In the genomic region with DNA sequence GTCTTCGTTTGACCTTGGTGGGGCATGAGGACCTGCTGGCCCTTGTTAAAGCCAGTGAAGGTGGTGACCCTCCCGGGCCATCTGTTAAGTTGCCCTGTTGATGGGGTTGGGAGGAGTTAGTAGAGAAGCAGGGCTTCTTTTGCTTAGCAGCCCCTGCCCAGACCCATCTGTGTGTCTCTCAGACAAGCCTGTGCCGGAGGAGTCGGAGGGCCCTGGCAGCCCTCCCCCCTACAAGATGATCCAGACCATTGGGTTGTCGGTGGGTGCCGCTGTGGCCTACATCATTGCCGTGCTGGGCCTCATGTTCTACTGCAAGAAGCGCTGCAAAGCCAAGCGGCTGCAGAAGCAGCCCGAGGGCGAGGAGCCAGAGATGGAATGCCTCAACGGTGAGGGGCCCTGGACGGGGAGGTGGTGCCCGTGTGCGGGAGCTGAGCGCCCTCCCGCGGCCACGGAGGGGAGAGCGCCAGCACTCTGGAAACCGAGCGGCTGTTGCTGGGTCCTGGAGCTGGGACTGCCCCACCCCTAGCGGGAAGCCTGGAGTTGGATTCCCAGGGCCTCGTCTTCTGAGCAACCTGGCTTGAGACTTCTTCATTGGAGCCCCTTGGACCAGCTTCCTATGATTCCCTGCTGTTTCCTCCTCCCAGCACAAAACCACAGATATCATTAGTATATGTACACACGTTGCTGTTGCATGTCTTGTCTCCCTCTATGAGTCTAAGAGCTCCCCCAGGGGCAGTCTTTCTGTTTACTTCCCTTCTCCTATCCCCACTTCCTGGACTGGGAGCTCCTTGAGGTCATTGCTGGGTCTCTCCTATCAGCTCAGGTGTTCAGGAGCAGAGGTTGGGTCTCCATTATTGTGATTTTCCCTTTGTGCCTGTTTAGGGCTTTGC, we compare ENCODE assay signal across 8 cellular contexts. TPM values are rescaled to one million over a fixed set of nuclear protein-coding genes. Genes with fewer than 3 reads are reported as not detected.
DNase-seq lines count a peak whose midpoint lies in the region; ATAC-seq and TF ChIP-seq lines count a peak whose summit lies in the region.

No MANE protein-coding gene starts in this region.

- H3K9me3 ChIP-seq in Loucy (ENCODE audit: insufficient read depth, low read depth, low read length), result no peaks in the 10 kb centered on the region
- no peaks in the 10 kb centered on the region for H3K9me3 ChIP-seq in SJCRH30 (replicated peaks)

- H3K9me2 ChIP-seq in Loucy (replicated peaks; ENCODE audit: low read depth, low read length), result no peaks in the 10 kb centered on the region

- no peaks in the 10 kb centered on the region for H3K79me2 ChIP-seq in Loucy (ENCODE audit: insufficient read depth, low read length)

- peaks cover 6% of the 10 kb centered on the region; the same call in 1 of the 2 replicates for H3K36me3 ChIP-seq in Loucy (ENCODE audit: insufficient read depth, low read length)
- 0 out of 2 replicates have a peak, but pooled peaks cover 3% of the 10 kb centered on the region for H3K36me3 ChIP-seq in SJCRH30

- DNase-seq in AG09319 (ENCODE audit: extremely low read depth, low read depth) (peak; percentile 77), SJCRH30 (peak; percentile 91 to 92), germinal center (ENCODE audit: low spot score) (peak; percentile 91), omental fat pad (ENCODE audit: low spot score) (peak; percentile 42), superior temporal gyrus (ENCODE audit: extremely low spot score) (peak; percentile 83)
- peak; percentile 77 for DNase-seq in activated naive CD4-positive, alpha-beta T cell treated with Interleukin-2 at 50 U/mL for 16 hours

- ATAC-seq in GM19397 (IDR thresholded peaks at IDR 0.05; ENCODE audit: unreplicated experiment) (peak; percentile 69), omental fat pad (ENCODE audit: low FRiP score) (peak; percentile 93)

- no peak overlapping the region; the same call in 1 of the 2 replicates for H2AFZ ChIP-seq in Loucy (ENCODE audit: low read length)

- H3K9ac ChIP-seq in Loucy (ENCODE audit: low read depth, low read length, poor library complexity, severe bottlenecking), result peak overlapping the region; percentile 69

- H3K4me1 ChIP-seq in Loucy (ENCODE audit: insufficient read depth, low read length, poor library complexity, severe bottlenecking) (peaks cover 20% of the 10 kb centered on the region), SJCRH30 (peaks cover 11% of the 10 kb centered on the region)

- H3K27ac ChIP-seq in SJCRH30, result no peak overlapping the region

- H3K4me3 ChIP-seq in Loucy (ENCODE audit: low read length, poor library complexity, severe bottlenecking), result peak overlapping the region; percentile 37
- H3K4me3 ChIP-seq in SJCRH30, result no peak overlapping the region

- no peaks in the 10 kb centered on the region for H4K20me1 ChIP-seq in Loucy (ENCODE audit: insufficient read depth, low read length, poor library complexity, severe bottlenecking)

- H3F3A ChIP-seq in Loucy (ENCODE audit: low read depth), result no peaks in the 10 kb centered on the region

- TF ChIP-seq CTCF in AG09319 (IDR thresholded peaks at IDR 0.05; ENCODE audit: low read depth, low read length), result peak; percentile 99
- peak; percentile 87 for TF ChIP-seq CTCF in Loucy (conservative IDR thresholded peaks at IDR 0.05; ENCODE audit: low read length)
- TF ChIP-seq CTCF in omental fat pad (IDR thresholded peaks at IDR 0.05), result peak in 1 of 3 donors; percentile 83

- peak overlapping the region; percentile 67 for H3K4me2 ChIP-seq in Loucy (ENCODE audit: low read depth, low read length, poor library complexity, severe bottlenecking)

- H3K27me3 ChIP-seq in Loucy (ENCODE audit: insufficient read depth, low read length, poor library complexity, severe bottlenecking), result no peaks in the 10 kb centered on the region
- no peaks in the 10 kb centered on the region for H3K27me3 ChIP-seq in SJCRH30

RNA-seq across cellular contexts. Expression of gene SRF, which starts 27.6 kb away (rescaled TPM):
- 23.5 and 25.8 TPM in 2 replicates for total RNA-seq in SJCRH30 (2014; rRNA removed; shearing (Covaris generic))
- total RNA-seq in omental fat pad, result 10 to 100 TPM; 21.5 to 37.8 (median 24.4) TPM

RNA-seq across cellular contexts. Expression of gene CUL9, which starts 38.5 kb away (rescaled TPM):
- 14.1 and 14.5 TPM in 2 replicates for total RNA-seq in SJCRH30 (2014; rRNA removed; shearing (Covaris generic))
- total RNA-seq in omental fat pad, result 10 to 100 TPM; 24.6 to 41.6 (median 28.7) TPM
